ENCODE assay signal across 16 cellular contexts in genomic region chr15:29242466-29243242, GRCh38. TPM values are rescaled to one million over a fixed set of nuclear protein-coding genes. Genes with fewer than 3 reads are reported as not detected.
DNase-seq lines count a peak whose midpoint lies in the region; ATAC-seq and TF ChIP-seq lines count a peak whose summit lies in the region.
"Had no signal": no experiment of that assay in that cellular context is flagged by ENCODE, and none has a peak within 500 bp of the region (broad histone marks: within the 10 kb centered on the region; RNA-seq: fewer than 3 reads in every experiment).

No MANE protein-coding gene starts in this region.

- no peaks in the 10 kb centered on the region for H3K27me3 ChIP-seq in CD4-positive, alpha-beta T cell (ENCODE audit: control insufficient read depth, insufficient read depth, low read length)
- H3K27me3 ChIP-seq: BLaER1 had no signal

- no peaks in the 10 kb centered on the region for H3K4me1 Mint-ChIP-seq in osteocyte (ENCODE audit: unreplicated experiment)
- H3K4me1 Mint-ChIP-seq in CD4-positive, alpha-beta T cell (ENCODE audit: low read depth), result no peaks in the 10 kb centered on the region

- H3K9me3 ChIP-seq in CD4-positive, alpha-beta T cell (ENCODE audit: control insufficient read depth, low read length), result no peaks in the 10 kb centered on the region
- H3K9me3 ChIP-seq: BLaER1, mucosa of descending colon had no signal

- no peak overlapping the region for H3K27ac Mint-ChIP-seq in osteocyte (ENCODE audit: unreplicated experiment)
- H3K27ac Mint-ChIP-seq in CD4-positive, alpha-beta T cell, result no peak overlapping the region
- H3K27ac Mint-ChIP-seq: activated naive CD4-positive, alpha-beta T cell treated with anti-CD3 and anti-CD28 coated beads, Interleukin-2, amount 50 U/mL, for 72 hours had no signal

- POLR2A ChIA-PET in RWPE1 (lab: Yijun Ruan, JAX; ENCODE audit: low non-redundant PET), result interaction anchor here (0.5 kb wide), 1 partner anchor 264 kb away, joined by 3 read pairs; no protein-coding TSS in a partner anchor
- POLR2A ChIA-PET in CD4-positive, alpha-beta T cell (lab: Charles Lee), result no interaction called here

- CTCF ChIA-PET in RWPE1 (lab: Yijun Ruan, JAX), result interaction anchor here (0.9 kb wide), 1 partner anchor 140 kb away, joined by 4 read pairs; no protein-coding TSS in a partner anchor
- CTCF ChIA-PET in CD4-positive, alpha-beta T cell (lab: Charles Lee), result interaction anchor here (0.9 kb wide), 1 partner anchor 10 kb away, joined by 3 read pairs; no protein-coding TSS in a partner anchor

- no peak for ATAC-seq in CD4-positive, alpha-beta T cell (ENCODE audit: poor library complexity)
- ATAC-seq: activated naive CD4-positive, alpha-beta T cell treated with anti-CD3 and anti-CD28 coated beads, Interleukin-2, amount 50 U/mL, for 72 hours; esophagus mucosa; mucosa of descending colon had no signal

- no peak overlapping the region for H3K27ac ChIP-seq in RWPE1
- no peak overlapping the region for H3K27ac ChIP-seq in CD4-positive, alpha-beta T cell (ENCODE audit: low read depth, low read length)
- H3K27ac ChIP-seq: BLaER1 had no signal

- TF ChIP-seq CTCF in fibroblast of mammary gland (conservative IDR thresholded peaks at IDR 0.05; ENCODE audit: control insufficient read depth, insufficient read depth, low read depth, low read length) (no peak), osteocyte (IDR thresholded peaks at IDR 0.05) (no peak), RWPE1 (conservative IDR thresholded peaks at IDR 0.05; ENCODE audit: low read depth) (no peak)
- TF ChIP-seq CTCF in CD4-positive, alpha-beta T cell (IDR thresholded peaks at IDR 0.05), result no peak

- intact Hi-C loops in CD4-positive, alpha-beta T cell (cut with DNase I, micrococcal nuclease), result no loop called here

- no peak overlapping the region for H3K4me3 ChIP-seq in fibroblast of mammary gland (ENCODE audit: control insufficient read depth, low read depth, low read length)
- H3K4me3 ChIP-seq: BLaER1, mucosa of descending colon had no signal

- no peaks in the 10 kb centered on the region for H3K36me3 Mint-ChIP-seq in osteocyte (ENCODE audit: unreplicated experiment)
- H3K36me3 Mint-ChIP-seq in CD4-positive, alpha-beta T cell (ENCODE audit: low read depth), result no peaks in the 10 kb centered on the region
- H3K36me3 Mint-ChIP-seq: activated naive CD4-positive, alpha-beta T cell treated with anti-CD3 and anti-CD28 coated beads, Interleukin-2, amount 50 U/mL, for 72 hours had no signal

- H3K4me3 Mint-ChIP-seq in osteocyte (ENCODE audit: unreplicated experiment), result no peak overlapping the region
- no peak overlapping the region for H3K4me3 Mint-ChIP-seq in CD4-positive, alpha-beta T cell

- peak; percentile 8 for DNase-seq in EL
- DNase-seq in NCI-H524 (lab: John Stamatoyannopoulos, UW), result peak; percentile 38 to 79
- peak; percentile 3 for DNase-seq in fibroblast of mammary gland (ENCODE audit: low read depth)
- peak; percentile 68 for DNase-seq in osteocyte (ENCODE audit: extremely low spot score, unreplicated experiment)
- DNase-seq in RWPE1 (ENCODE audit: low spot score), result no peak
- DNase-seq in NCI-H2107 (lab: John Stamatoyannopoulos, UW), result no peak
- no peak for DNase-seq in CD4-positive, alpha-beta T cell
- DNase-seq: activated CD4-positive, alpha-beta T cell treated with anti-CD3 and anti-CD28 coated beads, Interleukin-2, amount 50 U/mL, for 4 hours; activated T-cell treated with anti-CD3 and anti-CD28 coated beads, Interleukin-2, amount 50 U/mL, for 48 hours; mucosa of descending colon; NCI-H1105 treated with DMSO at 0.1 percent for 48 hours; occipital lobe; stimulated activated CD4-positive, alpha-beta T cell treated with anti-CD3 and anti-CD28 coated beads, Interleukin-4, amount 100 ng/mL, for 24 hours had no signal

- no peaks in the 10 kb centered on the region for H3K9me3 Mint-ChIP-seq in osteocyte (ENCODE audit: unreplicated experiment)
- no peaks in the 10 kb centered on the region for H3K9me3 Mint-ChIP-seq in CD4-positive, alpha-beta T cell
- H3K9me3 Mint-ChIP-seq: activated naive CD4-positive, alpha-beta T cell treated with anti-CD3 and anti-CD28 coated beads, Interleukin-2, amount 50 U/mL, for 72 hours had no signal

- peaks cover 6% of the 10 kb centered on the region for H3K27me3 Mint-ChIP-seq in osteocyte (ENCODE audit: unreplicated experiment)
- H3K27me3 Mint-ChIP-seq in CD4-positive, alpha-beta T cell, result no peaks in the 10 kb centered on the region

RNA-seq across cellular contexts. Expression of gene NSMCE3, which starts 27.0 kb away (rescaled TPM):
- 9.9 and 10.0 TPM in 2 replicates for total RNA-seq in osteocyte
- 10 to 100 TPM; 46.1 to 46.9 TPM for total RNA-seq in CD4-positive, alpha-beta T cell

Comparison
In these comparisons a context has a peak if more than half of its experiments do, and no peak if none do; other contexts are left out.
1. DNase-seq: peak in EL (single experiment), NCI-H524 (2 of 2), fibroblast of mammary gland (single experiment) and osteocyte (single experiment); none in RWPE1 (single experiment), NCI-H2107 (single experiment) and CD4-positive, alpha-beta T cell (0 of 10).